In genomic region chr11:19419813-19420212, GRCh38 we compare ENCODE assay signal across 17 cellular contexts.
A peak's percentile ranks its signal among the peaks of the same experiment; 100 is the strongest.
DNase-seq lines count a peak whose midpoint lies in the region; ATAC-seq and TF ChIP-seq lines count a peak whose summit lies in the region.
"Had no signal": no experiment of that assay in that cellular context is flagged by ENCODE, and none has a peak within 500 bp of the region (broad histone marks: within the 10 kb centered on the region; RNA-seq: fewer than 3 reads in every experiment).

No MANE protein-coding gene starts in this region.

- peaks cover 0 to 6% (median 3%) of the 10 kb centered on the region in 8 donors for H3K9me3 Mint-ChIP-seq in CD4-positive, alpha-beta memory T cell
- H3K9me3 Mint-ChIP-seq in naive thymus-derived CD8-positive, alpha-beta T cell, result peaks cover 0 to 19% (median 3%) of the 10 kb centered on the region in 9 donors

- H3K4me3 Mint-ChIP-seq in CD4-positive, alpha-beta memory T cell, result no peak overlapping the region
- H3K4me3 Mint-ChIP-seq in naive thymus-derived CD8-positive, alpha-beta T cell, result no peak overlapping the region
- H3K4me3 Mint-ChIP-seq: activated CD4-positive, alpha-beta memory T cell treated with anti-CD3 and anti-CD28 coated beads for 36 hours; activated naive CD8-positive, alpha-beta T cell; activated T-cell treated with anti-CD3 and anti-CD28 coated beads, Interleukin-2, amount 50 U/mL, for 4 hours; endodermal cell; stimulated activated naive CD8-positive, alpha-beta T cell treated with anti-CD3 and anti-CD28 coated beads, Interleukin-15, Interleukin-2, amounts not matched to agents 100 ng/mL and 50 ng/mL, for 24 hours had no signal

- TF ChIP-seq POLR2A in erythroblast (IDR thresholded peaks at IDR 0.05; ENCODE audit: low read length), result no peak

- H3K9me3 ChIP-seq in GM23248 (ENCODE audit: low read depth), result no peaks in the 10 kb centered on the region
- no peaks in the 10 kb centered on the region for H3K9me3 ChIP-seq in osteoblast (ENCODE audit: low read depth, low read length)
- no peaks in the 10 kb centered on the region for H3K9me3 ChIP-seq in CD4-positive, alpha-beta memory T cell (ENCODE audit: control insufficient read depth in 1 of 2, low read length in 2 of 2)

- peaks cover 0 to 1% of the 10 kb centered on the region in 2 donors for H3K27me3 Mint-ChIP-seq in CD4-positive, alpha-beta memory T cell
- peaks cover 0 to 17% (median 8%) of the 10 kb centered on the region in 5 donors for H3K27me3 Mint-ChIP-seq in naive thymus-derived CD8-positive, alpha-beta T cell

- POLR2A ChIA-PET in CD4-positive, alpha-beta memory T cell (lab: Charles Lee; ENCODE audit: partially characterized antibody), result no interaction called here
- POLR2A ChIA-PET in naive thymus-derived CD8-positive, alpha-beta T cell (lab: Charles Lee), result no interaction called here
- POLR2A ChIA-PET in HEK293T (lab: Yijun Ruan, JAX), result no interaction called here

- H3K4me3 ChIP-seq in GM23248 (peak overlapping the region; percentile 28), WI38 (ENCODE audit: low read depth, low read length) (peak overlapping the region; percentile 48), osteoblast (ENCODE audit: insufficient read depth, low read length) (peak overlapping the region; percentile 11)
- H3K4me3 ChIP-seq in CD4-positive, alpha-beta memory T cell (ENCODE audit: low read length in 2 of 2), result no peak overlapping the region

- in situ Hi-C loops in GM23248 (cut with MboI), result no loop called here

- H3K27ac Mint-ChIP-seq in CD4-positive, alpha-beta memory T cell, result no peak overlapping the region
- H3K27ac Mint-ChIP-seq in naive thymus-derived CD8-positive, alpha-beta T cell, result no peak overlapping the region
- H3K27ac Mint-ChIP-seq: activated CD4-positive, alpha-beta memory T cell treated with anti-CD3 and anti-CD28 coated beads for 36 hours; activated naive CD8-positive, alpha-beta T cell; endodermal cell; stimulated activated naive CD8-positive, alpha-beta T cell treated with anti-CD3 and anti-CD28 coated beads, Interleukin-15, Interleukin-2, amounts not matched to agents 100 ng/mL and 50 ng/mL, for 24 hours had no signal

- H3K79me2 ChIP-seq in GM23248 (ENCODE audit: insufficient read depth), result no peaks in the 10 kb centered on the region
- H3K79me2 ChIP-seq in osteoblast (ENCODE audit: insufficient read depth, low read length), result no peaks in the 10 kb centered on the region

- no peaks in the 10 kb centered on the region for H3K36me3 ChIP-seq in GM23248 (ENCODE audit: low read depth)
- no peaks in the 10 kb centered on the region for H3K36me3 ChIP-seq in osteoblast (ENCODE audit: insufficient read depth, low read length)
- H3K36me3 ChIP-seq in CD4-positive, alpha-beta memory T cell (ENCODE audit: insufficient read depth, low read length), result no peaks in the 10 kb centered on the region

- H2AFZ ChIP-seq in GM23248, result peak overlapping the region; percentile 11
- H2AFZ ChIP-seq in osteoblast (ENCODE audit: low read length), result no peak overlapping the region

- H3K4me1 ChIP-seq in GM23248 (ENCODE audit: insufficient read depth) (peaks cover 15% of the 10 kb centered on the region), osteoblast (ENCODE audit: insufficient read depth, low read length) (peaks cover 19% of the 10 kb centered on the region)
- no peaks in the 10 kb centered on the region for H3K4me1 ChIP-seq in CD4-positive, alpha-beta memory T cell (ENCODE audit: insufficient read depth, low read length)

- DNase-seq in GM23248, result peak; percentile 61
- peak; percentile 26 for DNase-seq in fibroblast of the conjunctiva (ENCODE audit: low read depth)
- no peak for DNase-seq in osteoblast (ENCODE audit: insufficient read length, low spot score, missing footprints)
- DNase-seq in CD4-positive, alpha-beta memory T cell, result no peak
- no peak for DNase-seq in erythroblast (lab: John Stamatoyannopoulos, UW)
- DNase-seq in naive thymus-derived CD8-positive, alpha-beta T cell, result no peak
- no peak for DNase-seq in HEK293T (ENCODE audit: extremely low spot score)
- DNase-seq: activated CD4-positive, alpha-beta memory T cell treated with anti-CD3 and anti-CD28 coated beads for 36 hours; activated T-cell treated with anti-CD3 and anti-CD28 coated beads, Interleukin-2, amount 50 U/mL, for 4 hours; endodermal cell; NCI-H1694; NCI-H524; posterior cingulate gyrus; stimulated activated CD4-positive, alpha-beta T cell treated with anti-CD3 and anti-CD28 coated beads, Interleukin-12 subunit alpha, Interleukin-12 subunit beta, amount 100 ng/mL, for 4 hours had no signal

- intact Hi-C loops in CD4-positive, alpha-beta memory T cell (cut with micrococcal nuclease), result no loop called here

- no peaks in the 10 kb centered on the region for H3K4me1 Mint-ChIP-seq in CD4-positive, alpha-beta memory T cell
- H3K4me1 Mint-ChIP-seq in naive thymus-derived CD8-positive, alpha-beta T cell, result no peaks in the 10 kb centered on the region
- H3K4me1 Mint-ChIP-seq: endodermal cell had no signal

- H3F3A ChIP-seq in GM23248 (ENCODE audit: insufficient read depth), result peaks cover 18% of the 10 kb centered on the region

- CTCF ChIA-PET in CD4-positive, alpha-beta memory T cell (lab: Charles Lee; ENCODE audit: partially characterized antibody), result no interaction called here
- CTCF ChIA-PET in HEK293T (lab: Yijun Ruan, JAX), result no interaction called here

- H3K9me2 ChIP-seq in GM23248 (ENCODE audit: insufficient read depth), result no peaks in the 10 kb centered on the region

- TF ChIP-seq CTCF in WI38 (IDR thresholded peaks at IDR 0.05; ENCODE audit: low read depth, low read length) (no peak), osteoblast (IDR thresholded peaks at IDR 0.05; ENCODE audit: extremely low read depth, low read depth, low read length) (no peak)

- no peak overlapping the region for H3K9ac ChIP-seq in GM23248

- H3K36me3 Mint-ChIP-seq in CD4-positive, alpha-beta memory T cell, result no peaks in the 10 kb centered on the region
- H3K36me3 Mint-ChIP-seq in naive thymus-derived CD8-positive, alpha-beta T cell, result no peaks in the 10 kb centered on the region
- H3K36me3 Mint-ChIP-seq: activated CD4-positive, alpha-beta memory T cell treated with anti-CD3 and anti-CD28 coated beads for 36 hours; activated naive CD8-positive, alpha-beta T cell had no signal

- WGBS in GM23248 (ENCODE audit: low coverage in 1 of 2, low lambda C conversion rate in 2 of 2, missing lambda C conversion rate in 2 of 2), 2 experiments, result 81 to 89% methylated on average over 7 of the region's 7 CpGs

- peak overlapping the region; percentile 17 for H3K4me2 ChIP-seq in GM23248 (ENCODE audit: unreplicated experiment)
- peak overlapping the region; percentile 59 for H3K4me2 ChIP-seq in osteoblast (ENCODE audit: insufficient read depth, low read length)

- no peak for ATAC-seq in naive thymus-derived CD8-positive, alpha-beta T cell
- ATAC-seq: activated T-cell treated with anti-CD3 and anti-CD28 coated beads, Interleukin-2, amount 50 U/mL, for 4 hours had no signal

- H4K20me1 ChIP-seq in GM23248 (ENCODE audit: insufficient read depth) (no peaks in the 10 kb centered on the region), osteoblast (ENCODE audit: insufficient read depth, low read length) (no peaks in the 10 kb centered on the region)

- H3K27me3 ChIP-seq in GM23248 (replicated peaks; ENCODE audit: insufficient read depth) (no peaks in the 10 kb centered on the region), osteoblast (ENCODE audit: insufficient read depth, low read length) (no peaks in the 10 kb centered on the region)
- H3K27me3 ChIP-seq in CD4-positive, alpha-beta memory T cell (ENCODE audit: insufficient read depth, low read length), result no peaks in the 10 kb centered on the region

- H3K27ac ChIP-seq in GM23248, result peak overlapping the region; percentile 28; the same call in 1 of the 2 replicates
- H3K27ac ChIP-seq in osteoblast (ENCODE audit: low read depth, low read length), result peak overlapping the region; percentile 44
- no peak overlapping the region for H3K27ac ChIP-seq in CD4-positive, alpha-beta memory T cell (ENCODE audit: low read depth, low read length)

TF ChIP-seq in HEK293T, 16 proteins besides CTCF, POLR2A, EP300 and RAD21:
- TF ChIP-seq FOXK2 (IDR thresholded peaks at IDR 0.05) (no peak), BHLHE40 (IDR thresholded peaks at IDR 0.05; ENCODE audit: borderline replicate concordance) (no peak)

Comparison
In these comparisons a context has a peak if more than half of its experiments do, and no peak if none do; other contexts are left out.
1. DNase-seq: peak in GM23248 (single experiment) and fibroblast of the conjunctiva (single experiment); none in osteoblast (single experiment), CD4-positive, alpha-beta memory T cell (0 of 5), erythroblast (0 of 2), naive thymus-derived CD8-positive, alpha-beta T cell (0 of 10) and HEK293T (single experiment).
2. H3K4me3 ChIP-seq: peak in GM23248 (single experiment), WI38 (single experiment) and osteoblast (single experiment); none in CD4-positive, alpha-beta memory T cell (0 of 2).